ENCODE assay signal across 8 cellular contexts in the genomic region with DNA sequence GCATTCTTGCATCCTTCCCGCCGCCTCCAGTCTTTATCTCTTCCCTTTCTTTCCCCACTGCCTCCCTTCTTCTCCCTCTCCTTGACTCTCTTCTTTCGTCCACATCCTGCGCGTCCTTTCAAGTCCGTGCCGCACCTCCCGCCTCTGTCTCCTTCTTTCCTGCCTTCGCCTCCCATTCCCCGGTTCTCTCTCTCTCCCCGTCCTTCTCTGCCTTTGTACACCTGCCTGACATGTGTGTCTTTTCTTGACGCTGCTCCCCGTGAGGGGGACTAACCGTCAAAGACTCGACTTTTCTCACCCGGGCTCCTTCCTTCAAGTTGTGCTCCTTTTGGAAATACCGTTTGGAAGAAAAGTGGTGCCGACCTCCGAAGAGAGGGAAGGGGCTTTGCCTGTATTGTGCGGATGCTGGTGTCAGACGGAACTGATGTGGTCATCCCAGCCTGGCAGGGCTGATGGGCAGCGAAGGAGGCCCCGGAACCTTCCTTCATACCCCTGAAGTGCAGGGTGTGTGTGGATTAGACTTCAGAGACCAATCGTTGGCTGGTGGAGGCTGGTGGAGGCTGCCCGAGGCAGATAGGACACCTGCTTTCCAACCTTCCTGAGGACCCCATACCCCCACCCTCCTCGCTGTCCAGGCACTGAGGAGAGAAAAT. TPM values are rescaled to one million over a fixed set of nuclear protein-coding genes. Genes with fewer than 3 reads are reported as not detected.
DNase-seq lines count a peak whose midpoint lies in the region; ATAC-seq and TF ChIP-seq lines count a peak whose summit lies in the region.

No MANE protein-coding gene starts in this region.

- H3K9me3 ChIP-seq in HUES48 (ENCODE audit: control insufficient read depth, insufficient read depth, low read length): no peaks in the 10 kb centered on the region

- no peaks in the 10 kb centered on the region for H3K36me3 Mint-ChIP-seq in dendritic cell treated with granulocyte-macrophage colony-stimulating factor and Interleukin-4, amounts not matched to agents 40 ng/mL and 50 ng/mL, for 4 days (ENCODE audit: low read depth)
- peaks cover 0 to 15% of the 10 kb centered on the region in 2 donors for H3K36me3 Mint-ChIP-seq in naive B cell

- ATAC-seq in naive B cell (ENCODE audit: low read depth in 2 of 2) (peak in 1 of 2 donors; percentile 16), GM19023 (IDR thresholded peaks at IDR 0.05; ENCODE audit: unreplicated experiment) (no peak), GM21529 (IDR thresholded peaks at IDR 0.05; ENCODE audit: unreplicated experiment) (no peak), HG03097 (IDR thresholded peaks at IDR 0.05; ENCODE audit: low FRiP score, unreplicated experiment) (no peak)

- peak overlapping the region; percentile 53 for H3K4me3 Mint-ChIP-seq in dendritic cell treated with granulocyte-macrophage colony-stimulating factor and Interleukin-4, amounts not matched to agents 40 ng/mL and 50 ng/mL, for 4 days
- peak overlapping the region; percentile 67 to 92 (median 84) for H3K4me3 Mint-ChIP-seq in naive B cell

- no peak overlapping the region for H3K27ac ChIP-seq in HUES48 (ENCODE audit: low read depth, low read length)

- H3K4me1 ChIP-seq in HUES48 (ENCODE audit: control insufficient read depth, insufficient read depth, low read length): peaks cover 12% of the 10 kb centered on the region; the same call in 1 of the 2 replicates

- no peak overlapping the region for H3K27ac Mint-ChIP-seq in dendritic cell treated with granulocyte-macrophage colony-stimulating factor and Interleukin-4, amounts not matched to agents 40 ng/mL and 50 ng/mL, for 4 days
- peak overlapping the region in 1 of 6 donors; percentile 33 for H3K27ac Mint-ChIP-seq in naive B cell

- no peak overlapping the region; the same call in 1 of the 2 replicates for H3K9ac ChIP-seq in HUES48 (ENCODE audit: low read depth, low read length)

- no peaks in the 10 kb centered on the region for H3K36me3 ChIP-seq in HUES48 (ENCODE audit: control insufficient read depth, insufficient read depth, low read length)

- H3K9me3 Mint-ChIP-seq in dendritic cell treated with granulocyte-macrophage colony-stimulating factor and Interleukin-4, amounts not matched to agents 40 ng/mL and 50 ng/mL, for 4 days: no peaks in the 10 kb centered on the region
- peaks cover 0 to 2% (median 0%) of the 10 kb centered on the region in 7 donors for H3K9me3 Mint-ChIP-seq in naive B cell

- H3K27me3 Mint-ChIP-seq in dendritic cell treated with granulocyte-macrophage colony-stimulating factor and Interleukin-4, amounts not matched to agents 40 ng/mL and 50 ng/mL, for 4 days: peaks cover 59% of the 10 kb centered on the region
- H3K27me3 Mint-ChIP-seq in naive B cell: peaks cover 59 to 70% (median 64%) of the 10 kb centered on the region in 3 donors

- H3K4me1 Mint-ChIP-seq in dendritic cell treated with granulocyte-macrophage colony-stimulating factor and Interleukin-4, amounts not matched to agents 40 ng/mL and 50 ng/mL, for 4 days (ENCODE audit: low read depth): peaks cover 24% of the 10 kb centered on the region
- peaks cover 16 to 20% (median 19%) of the 10 kb centered on the region in 3 donors for H3K4me1 Mint-ChIP-seq in naive B cell

- H3K4me3 ChIP-seq in AG10803 (ENCODE audit: low read length) (peak overlapping the region; percentile 31), HUES48 (ENCODE audit: low read depth, low read length) (peak overlapping the region; percentile 82)

- DNase-seq in AG10803 (ENCODE audit: low read depth) (no peak), naive B cell (no peak)
- DNase-seq in stimulated activated CD4-positive, alpha-beta T cell treated with anti-CD3 and anti-CD28 coated beads, Interleukin-1b, Interleukin-23, amount 100 ng/mL, for 48 hours: no peak

- H3K27me3 ChIP-seq in HUES48 (ENCODE audit: control insufficient read depth, insufficient read depth, low read length): peaks cover 47% of the 10 kb centered on the region

- intact Hi-C loops in dendritic cell treated with granulocyte-macrophage colony-stimulating factor and Interleukin-4, amounts not matched to agents 40 ng/mL and 50 ng/mL, for 4 days (cut with micrococcal nuclease): no loop called here

- no peak for TF ChIP-seq CTCF in AG10803 (conservative IDR thresholded peaks at IDR 0.05; ENCODE audit: low read length)

RNA-seq across cellular contexts. Expression of a gene that starts 0.9 kb away (rescaled TPM):
- not detected for polyA plus RNA-seq in naive B cell (ENCODE audit: low read depth in 6 of 6)
